In genomic region chr16:68264128-68265077, GRCh38 we compare ENCODE assay signal across 1 cellular context.
TF ChIP-seq lines count a peak whose summit lies in the region.

TSS of gene SLC7A6 (plus strand) at chr16:68264526. CDS start at chr16:68274727, 10,201 bp downstream.

TF ChIP-seq in HEK293, 187 proteins besides CTCF, POLR2A, EP300 and RAD21 (continued from another document and continues in another):
- TF ChIP-seq, protein P1, sequence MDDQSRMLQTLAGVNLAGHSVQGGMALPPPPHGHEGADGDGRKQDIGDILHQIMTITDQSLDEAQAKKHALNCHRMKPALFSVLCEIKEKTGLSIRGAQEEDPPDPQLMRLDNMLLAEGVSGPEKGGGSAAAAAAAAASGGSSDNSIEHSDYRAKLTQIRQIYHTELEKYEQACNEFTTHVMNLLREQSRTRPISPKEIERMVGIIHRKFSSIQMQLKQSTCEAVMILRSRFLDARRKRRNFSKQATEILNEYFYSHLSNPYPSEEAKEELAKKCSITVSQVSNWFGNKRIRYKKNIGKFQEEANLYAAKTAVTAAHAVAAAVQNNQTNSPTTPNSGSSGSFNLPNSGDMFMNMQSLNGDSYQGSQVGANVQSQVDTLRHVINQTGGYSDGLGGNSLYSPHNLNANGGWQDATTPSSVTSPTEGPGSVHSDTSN (CRISPR knock-in tag; IDR thresholded peaks at IDR 0.05), result no peak
- TF ChIP-seq ZNF266 (tag by site-specific recombination; IDR thresholded peaks at IDR 0.05; ENCODE audit: low read depth) (0 out of 2 replicates have a peak, but pooled peaks have one; percentile 11), ZFP37 (tag by site-specific recombination; IDR thresholded peaks at IDR 0.05) (no peak; the same call in 1 of the 2 replicates), ZNF223 (tag by site-specific recombination; IDR thresholded peaks at IDR 0.05) (no peak), ZNF654 (tag by site-specific recombination; IDR thresholded peaks at IDR 0.05; ENCODE audit: low read depth) (no peak), ZBTB49 (tag by site-specific recombination; IDR thresholded peaks at IDR 0.05; ENCODE audit: low read depth) (no peak), ZNF221 (tag by site-specific recombination; IDR thresholded peaks at IDR 0.05; ENCODE audit: borderline replicate concordance) (no peak), ZNF174 (tag by site-specific recombination; IDR thresholded peaks at IDR 0.05) (no peak), ZNF302 (tag by site-specific recombination; IDR thresholded peaks at IDR 0.05; ENCODE audit: low read depth) (no peak), ZNF18 (tag by site-specific recombination; IDR thresholded peaks at IDR 0.05) (no peak), REPIN1 (tag by site-specific recombination; IDR thresholded peaks at IDR 0.05; ENCODE audit: low read depth) (peak; percentile 68; the same call in 1 of the 2 replicates), ZNF76 (tag by site-specific recombination; IDR thresholded peaks at IDR 0.05; ENCODE audit: borderline replicate concordance, low read depth) (peak; percentile 54; the same call in 1 of the 2 replicates), ZNF571 (tag by site-specific recombination; IDR thresholded peaks at IDR 0.05) (no peak), ZNF354C (tag by site-specific recombination; IDR thresholded peaks at IDR 0.05; ENCODE audit: borderline replicate concordance, low read depth) (no peak), ATF2 (tag by site-specific recombination; IDR thresholded peaks at IDR 0.05; ENCODE audit: low read depth) (no peak), ZNF366 (tag by site-specific recombination; conservative IDR thresholded peaks at IDR 0.05) (no peak), ZNF350 (tag by site-specific recombination; IDR thresholded peaks at IDR 0.05) (no peak), ZNF324 (tag by site-specific recombination; IDR thresholded peaks at IDR 0.05) (peak; percentile 57; the same call in 1 of the 2 replicates), YY2 (tag by site-specific recombination; IDR thresholded peaks at IDR 0.05) (peak; percentile 34; the same call in 1 of the 2 replicates), HOXA7 (CRISPR knock-in tag; IDR thresholded peaks at IDR 0.05; ENCODE audit: borderline replicate concordance) (no peak), BCL11B (tag by site-specific recombination; IDR thresholded peaks at IDR 0.05; ENCODE audit: low read depth) (no peak), ZNF175 (tag by site-specific recombination; IDR thresholded peaks at IDR 0.05) (no peak), ZBTB1 (tag by site-specific recombination; IDR thresholded peaks at IDR 0.05) (no peak), ZBTB21 (tag by site-specific recombination; IDR thresholded peaks at IDR 0.05) (no peak), ZNF701 (tag by site-specific recombination; IDR thresholded peaks at IDR 0.05) (no peak), ZSCAN30 (tag by site-specific recombination; IDR thresholded peaks at IDR 0.05) (peak; percentile 47), MYNN (tag by site-specific recombination; IDR thresholded peaks at IDR 0.05; ENCODE audit: borderline replicate concordance) (no peak; the same call in 1 of the 2 replicates), GLIS1 (tag by site-specific recombination; IDR thresholded peaks at IDR 0.05) (peak; percentile 19; the same call in 1 of the 2 replicates), SCRT1 (tag by site-specific recombination; IDR thresholded peaks at IDR 0.05; ENCODE audit: borderline replicate concordance) (no peak), ZNF830 (tag by site-specific recombination; IDR thresholded peaks at IDR 0.05; ENCODE audit: low read depth) (no peak), ZNF548 (tag by site-specific recombination; IDR thresholded peaks at IDR 0.05) (no peak), ZNF843 (tag by site-specific recombination; IDR thresholded peaks at IDR 0.05) (peak; percentile 58), ZNF202 (tag by site-specific recombination; IDR thresholded peaks at IDR 0.05; ENCODE audit: borderline replicate concordance) (no peak), ZNF510 (tag by site-specific recombination; IDR thresholded peaks at IDR 0.05; ENCODE audit: insufficient replicate concordance) (no peak), ZNF580 (tag by site-specific recombination; IDR thresholded peaks at IDR 0.05) (peak; percentile 52)
- TF ChIP-seq, protein P2, sequence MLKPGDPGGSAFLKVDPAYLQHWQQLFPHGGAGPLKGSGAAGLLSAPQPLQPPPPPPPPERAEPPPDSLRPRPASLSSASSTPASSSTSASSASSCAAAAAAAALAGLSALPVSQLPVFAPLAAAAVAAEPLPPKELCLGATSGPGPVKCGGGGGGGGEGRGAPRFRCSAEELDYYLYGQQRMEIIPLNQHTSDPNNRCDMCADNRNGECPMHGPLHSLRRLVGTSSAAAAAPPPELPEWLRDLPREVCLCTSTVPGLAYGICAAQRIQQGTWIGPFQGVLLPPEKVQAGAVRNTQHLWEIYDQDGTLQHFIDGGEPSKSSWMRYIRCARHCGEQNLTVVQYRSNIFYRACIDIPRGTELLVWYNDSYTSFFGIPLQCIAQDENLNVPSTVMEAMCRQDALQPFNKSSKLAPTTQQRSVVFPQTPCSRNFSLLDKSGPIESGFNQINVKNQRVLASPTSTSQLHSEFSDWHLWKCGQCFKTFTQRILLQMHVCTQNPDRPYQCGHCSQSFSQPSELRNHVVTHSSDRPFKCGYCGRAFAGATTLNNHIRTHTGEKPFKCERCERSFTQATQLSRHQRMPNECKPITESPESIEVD (tag by site-specific recombination; IDR thresholded peaks at IDR 0.05), result no peak
- TF ChIP-seq, protein P3, sequence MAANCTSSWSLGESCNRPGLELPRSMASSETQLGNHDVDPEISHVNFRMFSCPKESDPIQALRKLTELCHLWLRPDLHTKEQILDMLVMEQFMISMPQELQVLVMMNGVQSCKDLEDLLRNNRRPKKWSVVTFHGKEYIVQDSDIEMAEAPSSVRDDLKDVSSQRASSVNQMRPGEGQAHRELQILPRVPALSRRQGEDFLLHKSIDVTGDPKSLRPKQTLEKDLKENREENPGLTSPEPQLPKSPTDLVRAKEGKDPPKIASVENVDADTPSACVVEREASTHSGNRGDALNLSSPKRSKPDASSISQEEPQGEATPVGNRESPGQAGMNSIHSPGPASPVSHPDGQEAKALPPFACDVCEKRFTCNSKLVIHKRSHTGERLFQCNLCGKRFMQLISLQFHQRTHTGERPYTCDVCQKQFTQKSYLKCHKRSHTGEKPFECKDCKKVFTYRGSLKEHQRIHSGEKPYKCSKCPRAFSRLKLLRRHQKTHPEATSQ (tag by site-specific recombination; IDR thresholded peaks at IDR 0.05), result peak; percentile 68; the same call in 1 of the 2 replicates
- TF ChIP-seq, protein P4, sequence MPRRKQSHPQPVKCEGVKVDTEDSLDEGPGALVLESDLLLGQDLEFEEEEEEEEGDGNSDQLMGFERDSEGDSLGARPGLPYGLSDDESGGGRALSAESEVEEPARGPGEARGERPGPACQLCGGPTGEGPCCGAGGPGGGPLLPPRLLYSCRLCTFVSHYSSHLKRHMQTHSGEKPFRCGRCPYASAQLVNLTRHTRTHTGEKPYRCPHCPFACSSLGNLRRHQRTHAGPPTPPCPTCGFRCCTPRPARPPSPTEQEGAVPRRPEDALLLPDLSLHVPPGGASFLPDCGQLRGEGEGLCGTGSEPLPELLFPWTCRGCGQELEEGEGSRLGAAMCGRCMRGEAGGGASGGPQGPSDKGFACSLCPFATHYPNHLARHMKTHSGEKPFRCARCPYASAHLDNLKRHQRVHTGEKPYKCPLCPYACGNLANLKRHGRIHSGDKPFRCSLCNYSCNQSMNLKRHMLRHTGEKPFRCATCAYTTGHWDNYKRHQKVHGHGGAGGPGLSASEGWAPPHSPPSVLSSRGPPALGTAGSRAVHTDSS (tag by site-specific recombination; IDR thresholded peaks at IDR 0.05), result no peak
- TF ChIP-seq, protein P5, sequence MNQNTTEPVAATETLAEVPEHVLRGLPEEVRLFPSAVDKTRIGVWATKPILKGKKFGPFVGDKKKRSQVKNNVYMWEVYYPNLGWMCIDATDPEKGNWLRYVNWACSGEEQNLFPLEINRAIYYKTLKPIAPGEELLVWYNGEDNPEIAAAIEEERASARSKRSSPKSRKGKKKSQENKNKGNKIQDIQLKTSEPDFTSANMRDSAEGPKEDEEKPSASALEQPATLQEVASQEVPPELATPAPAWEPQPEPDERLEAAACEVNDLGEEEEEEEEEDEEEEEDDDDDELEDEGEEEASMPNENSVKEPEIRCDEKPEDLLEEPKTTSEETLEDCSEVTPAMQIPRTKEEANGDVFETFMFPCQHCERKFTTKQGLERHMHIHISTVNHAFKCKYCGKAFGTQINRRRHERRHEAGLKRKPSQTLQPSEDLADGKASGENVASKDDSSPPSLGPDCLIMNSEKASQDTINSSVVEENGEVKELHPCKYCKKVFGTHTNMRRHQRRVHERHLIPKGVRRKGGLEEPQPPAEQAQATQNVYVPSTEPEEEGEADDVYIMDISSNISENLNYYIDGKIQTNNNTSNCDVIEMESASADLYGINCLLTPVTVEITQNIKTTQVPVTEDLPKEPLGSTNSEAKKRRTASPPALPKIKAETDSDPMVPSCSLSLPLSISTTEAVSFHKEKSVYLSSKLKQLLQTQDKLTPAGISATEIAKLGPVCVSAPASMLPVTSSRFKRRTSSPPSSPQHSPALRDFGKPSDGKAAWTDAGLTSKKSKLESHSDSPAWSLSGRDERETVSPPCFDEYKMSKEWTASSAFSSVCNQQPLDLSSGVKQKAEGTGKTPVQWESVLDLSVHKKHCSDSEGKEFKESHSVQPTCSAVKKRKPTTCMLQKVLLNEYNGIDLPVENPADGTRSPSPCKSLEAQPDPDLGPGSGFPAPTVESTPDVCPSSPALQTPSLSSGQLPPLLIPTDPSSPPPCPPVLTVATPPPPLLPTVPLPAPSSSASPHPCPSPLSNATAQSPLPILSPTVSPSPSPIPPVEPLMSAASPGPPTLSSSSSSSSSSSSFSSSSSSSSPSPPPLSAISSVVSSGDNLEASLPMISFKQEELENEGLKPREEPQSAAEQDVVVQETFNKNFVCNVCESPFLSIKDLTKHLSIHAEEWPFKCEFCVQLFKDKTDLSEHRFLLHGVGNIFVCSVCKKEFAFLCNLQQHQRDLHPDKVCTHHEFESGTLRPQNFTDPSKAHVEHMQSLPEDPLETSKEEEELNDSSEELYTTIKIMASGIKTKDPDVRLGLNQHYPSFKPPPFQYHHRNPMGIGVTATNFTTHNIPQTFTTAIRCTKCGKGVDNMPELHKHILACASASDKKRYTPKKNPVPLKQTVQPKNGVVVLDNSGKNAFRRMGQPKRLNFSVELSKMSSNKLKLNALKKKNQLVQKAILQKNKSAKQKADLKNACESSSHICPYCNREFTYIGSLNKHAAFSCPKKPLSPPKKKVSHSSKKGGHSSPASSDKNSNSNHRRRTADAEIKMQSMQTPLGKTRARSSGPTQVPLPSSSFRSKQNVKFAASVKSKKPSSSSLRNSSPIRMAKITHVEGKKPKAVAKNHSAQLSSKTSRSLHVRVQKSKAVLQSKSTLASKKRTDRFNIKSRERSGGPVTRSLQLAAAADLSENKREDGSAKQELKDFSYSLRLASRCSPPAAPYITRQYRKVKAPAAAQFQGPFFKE (tag by site-specific recombination; IDR thresholded peaks at IDR 0.05; ENCODE audit: borderline replicate concordance), result peak; percentile 88; the same call in 1 of the 2 replicates
- TF ChIP-seq, protein P6, sequence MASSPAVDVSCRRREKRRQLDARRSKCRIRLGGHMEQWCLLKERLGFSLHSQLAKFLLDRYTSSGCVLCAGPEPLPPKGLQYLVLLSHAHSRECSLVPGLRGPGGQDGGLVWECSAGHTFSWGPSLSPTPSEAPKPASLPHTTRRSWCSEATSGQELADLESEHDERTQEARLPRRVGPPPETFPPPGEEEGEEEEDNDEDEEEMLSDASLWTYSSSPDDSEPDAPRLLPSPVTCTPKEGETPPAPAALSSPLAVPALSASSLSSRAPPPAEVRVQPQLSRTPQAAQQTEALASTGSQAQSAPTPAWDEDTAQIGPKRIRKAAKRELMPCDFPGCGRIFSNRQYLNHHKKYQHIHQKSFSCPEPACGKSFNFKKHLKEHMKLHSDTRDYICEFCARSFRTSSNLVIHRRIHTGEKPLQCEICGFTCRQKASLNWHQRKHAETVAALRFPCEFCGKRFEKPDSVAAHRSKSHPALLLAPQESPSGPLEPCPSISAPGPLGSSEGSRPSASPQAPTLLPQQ (tag by site-specific recombination; IDR thresholded peaks at IDR 0.05), result peak; percentile 80
